15 cellular contexts compared by ENCODE assay signal in the genomic region with DNA sequence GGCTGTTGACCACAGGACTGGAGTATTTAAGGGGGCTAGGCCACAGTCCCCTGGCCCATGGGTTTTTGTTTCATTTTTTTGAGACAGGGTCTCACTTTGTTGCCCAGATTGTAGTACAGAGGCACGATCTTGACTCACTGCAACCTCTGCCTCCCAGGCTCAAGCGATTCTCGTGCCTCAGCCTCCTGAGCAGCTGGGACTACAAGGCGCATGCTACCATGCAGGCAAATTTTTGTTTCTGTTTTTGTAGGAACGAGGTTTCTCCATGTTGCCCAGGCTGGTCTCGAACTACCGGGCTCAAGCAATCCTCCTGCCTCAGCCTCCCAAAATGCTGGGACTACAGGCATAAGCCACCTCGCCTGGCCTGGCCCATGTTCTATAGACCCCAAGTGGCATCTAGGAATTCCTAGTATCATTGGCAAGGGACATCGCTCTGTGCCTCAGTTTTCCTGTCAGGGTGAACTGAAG. TPM values are rescaled to one million over a fixed set of nuclear protein-coding genes. Genes with fewer than 3 reads are reported as not detected.
A peak's percentile ranks its signal among the peaks of the same experiment; 100 is the strongest.
DNase-seq lines count a peak whose midpoint lies in the region; ATAC-seq, FAIRE-seq and TF ChIP-seq lines count a peak whose summit lies in the region.
"Had no signal": no experiment of that assay in that cellular context is flagged by ENCODE, and none has a peak within 500 bp of the region (broad histone marks: within the 10 kb centered on the region; RNA-seq: fewer than 3 reads in every experiment).

No MANE protein-coding gene starts in this region.

- no peak for FAIRE-seq in GM12878 (lab: Jason Lieb, UNC)
- FAIRE-seq: frontal cortex, G401.6, H54 had no signal

- TF ChIP-seq POLR2A in GM12878 (IDR thresholded peaks at IDR 0.05; ENCODE audit: low read depth, low read length) (no peak), testis (IDR thresholded peaks at IDR 0.05) (no peak), erythroblast (IDR thresholded peaks at IDR 0.05; ENCODE audit: low read length) (no peak)

- H3K23ac ChIP-seq in mesenchymal stem cell (ENCODE audit: low read length in 2 of 2), result no peak overlapping the region

- POLR2A ChIA-PET in SK-N-SH (lab: Yijun Ruan, JAX) (interaction anchor here (3.6 kb wide), 1 partner anchor 14 kb away, joined by 36 read pairs; a partner anchor contains a TSS), GM12878 (lab: Charles Lee) (interaction anchor here (0.6 to 1.3 kb wide), 2 partner anchors 16 to 174 kb away, joined by 4 to 5 read pairs; no protein-coding TSS in a partner anchor)

- H2BK5ac ChIP-seq in mesenchymal stem cell (ENCODE audit: low read depth, low read length, poor library complexity, severe bottlenecking), result no peak overlapping the region

- H3K79me1 ChIP-seq in mesenchymal stem cell (replicated peaks; ENCODE audit: low read length, poor library complexity, severe bottlenecking), result peaks cover 9% of the 10 kb centered on the region

- peak overlapping the region; percentile 97 for H2BK15ac ChIP-seq in mesenchymal stem cell (ENCODE audit: low read depth, poor library complexity, severe bottlenecking)

- H4K8ac ChIP-seq in mesenchymal stem cell (ENCODE audit: low read length), result peak overlapping the region; percentile 16

- no TSS peak for BruUV-seq in GM12878 (replicated peaks; lab: Mats Ljungman, UMichigan)

- H3K4ac ChIP-seq in mesenchymal stem cell (ENCODE audit: low read depth in 1 of 2, low read length in 2 of 2), result peak overlapping the region; percentile 82 to 95

- no peak for DNase-seq in SK-N-SH
- DNase-seq in GM12878 (ENCODE audit: low read depth, low spot score), result no peak
- no peak for DNase-seq in mesenchymal stem cell
- no peak for DNase-seq in testis
- no peak for DNase-seq in sciatic nerve (ENCODE audit: low spot score)
- DNase-seq in NCI-H2107 treated with DMSO at 0.1 percent for 48 hours (lab: John Stamatoyannopoulos, UW; ENCODE audit: unreplicated experiment), result no peak
- no peak for DNase-seq in erythroblast (lab: John Stamatoyannopoulos, UW)
- DNase-seq: naive thymus-derived CD4-positive, alpha-beta T cell; NCI-H1105 treated with DMSO at 0.1 percent for 48 hours had no signal

- H3K4me2 ChIP-seq in SK-N-SH (peak overlapping the region; percentile 82; the same call in 1 of the 2 replicates), GM12878 (ENCODE audit: control insufficient read depth, insufficient read depth) (peak overlapping the region; percentile 49), mesenchymal stem cell (ENCODE audit: low read length, poor library complexity, severe bottlenecking) (no peak overlapping the region)

- H2BK120ac ChIP-seq in mesenchymal stem cell (ENCODE audit: low read depth, low read length), result peak overlapping the region; percentile 83

- no peak for ATAC-seq in SK-N-SH treated with all-trans-retinoic acid at 6 μM for 48 hours
- no peak for ATAC-seq in GM12878
- ATAC-seq in sciatic nerve, result no peak
- ATAC-seq: naive thymus-derived CD4-positive, alpha-beta T cell had no signal

- H4K20me1 ChIP-seq in SK-N-SH (ENCODE audit: insufficient read depth) (no peaks in the 10 kb centered on the region), GM12878 (ENCODE audit: control insufficient read depth, insufficient read depth) (peaks cover 3% of the 10 kb centered on the region; the same call in 1 of the 2 replicates)

- 97% methylated on average over 9 of the region's 9 CpGs for WGBS in SK-N-SH (ENCODE audit: low lambda C conversion rate)
- WGBS in GM12878 (ENCODE audit: insufficient coverage, insufficient replicate concordance, low lambda C conversion rate, missing lambda C conversion rate), result 84% methylated on average over 9 of the region's 9 CpGs
- WGBS in mesenchymal stem cell, result 71% methylated on average over 9 of the region's 9 CpGs
- WGBS in testis, 2 donors, result 86 to 88% methylated on average over 9 of the region's 9 CpGs

- H3K9me2 ChIP-seq in SK-N-SH, result no peaks in the 10 kb centered on the region

- H3K4me3 ChIP-seq in SK-N-SH (ENCODE audit: low read depth in 2 of 2, low read length in 1 of 2) (no peak overlapping the region), GM12878 (no peak overlapping the region), mesenchymal stem cell (ENCODE audit: insufficient read depth in 1 of 2, low read depth in 1 of 2, low read length in 2 of 2) (no peak overlapping the region), testis (no peak overlapping the region)

- CTCF ChIA-PET in SK-N-SH (lab: Yijun Ruan, JAX), result interaction anchor here (0.6 to 13.1 kb wide), 5 partner anchors 20 to 64 kb away, joined by 3 to 682 read pairs (median 252); a partner anchor contains a TSS
- CTCF ChIA-PET in GM12878 (lab: Yijun Ruan, JAX), result interaction anchor here (1.2 to 8.3 kb wide), 5 partner anchors 17 to 64 kb away, joined by 4 to 208 read pairs (median 101); a partner anchor contains a TSS

- H3K4me1 ChIP-seq in SK-N-SH (ENCODE audit: control insufficient read depth in 1 of 2, insufficient read depth in 2 of 2, low read depth in 1 of 2, low read length in 1 of 2), result peaks cover 36 to 48% of the 10 kb centered on the region in 2 experiments; a peak in 3 of 4 replicates
- H3K4me1 ChIP-seq in GM12878 (ENCODE audit: control insufficient read depth, insufficient read depth, low read length), result peaks cover 68% of the 10 kb centered on the region
- peaks cover 58% of the 10 kb centered on the region for H3K4me1 ChIP-seq in mesenchymal stem cell (ENCODE audit: control insufficient read depth, insufficient read depth, low read depth, low read length)
- H3K4me1 ChIP-seq in testis, result peaks cover 81% of the 10 kb centered on the region

- peak overlapping the region in 1 of 2 experiments; percentile 87; a peak in 1 of 4 replicates for H3K27ac ChIP-seq in SK-N-SH (ENCODE audit: low read depth in 2 of 2, low read length in 1 of 2)
- peak overlapping the region; percentile 90 for H3K27ac ChIP-seq in GM12878 (ENCODE audit: control insufficient read depth, insufficient read depth)
- H3K27ac ChIP-seq in mesenchymal stem cell (ENCODE audit: low read length, poor library complexity, severe bottlenecking), result peak overlapping the region; percentile 90
- peak overlapping the region; percentile 68 to 69 for H3K27ac ChIP-seq in testis
- H3K27ac ChIP-seq: 22Rv1 had no signal

- peak overlapping the region; percentile 49 to 65 for H3K18ac ChIP-seq in mesenchymal stem cell (ENCODE audit: low read depth in 1 of 2, low read length in 2 of 2)

- no peaks in the 10 kb centered on the region for H3K79me2 ChIP-seq in SK-N-SH (ENCODE audit: insufficient read depth)
- peaks cover 23% of the 10 kb centered on the region for H3K79me2 ChIP-seq in GM12878 (ENCODE audit: control insufficient read depth, insufficient read depth, low read length)

- H2AK5ac ChIP-seq in mesenchymal stem cell (ENCODE audit: low read length, severe bottlenecking), result peak overlapping the region; percentile 15

- H3K36me3 ChIP-seq in SK-N-SH (replicated peaks in 1 of 2; ENCODE audit: control insufficient read depth in 1 of 2, insufficient read depth in 2 of 2, low read length in 1 of 2) (no peaks in the 10 kb centered on the region), GM12878 (ENCODE audit: control insufficient read depth in 2 of 2, insufficient read depth in 2 of 2, low read length in 1 of 2) (no peaks in the 10 kb centered on the region), mesenchymal stem cell (ENCODE audit: control insufficient read depth in 1 of 2, insufficient read depth in 2 of 2, low read depth in 1 of 2, low read length in 2 of 2) (peaks cover 0 to 2% of the 10 kb centered on the region in 2 experiments), testis (ENCODE audit: low read depth, missing control alignments) (no peaks in the 10 kb centered on the region)

- SMC1A ChIA-PET in GM12878 (lab: Charles Lee; ENCODE audit: uncharacterized antibody, unreplicated experiment), result interaction anchor here (0.9 to 1.9 kb wide), 2 partner anchors 14 to 16 kb away, joined by 3 to 6 read pairs; no protein-coding TSS in a partner anchor

- peak overlapping the region; percentile 77 for H4K91ac ChIP-seq in mesenchymal stem cell (ENCODE audit: low read length)

- no peak for TF ChIP-seq CTCF in SK-N-SH (IDR thresholded peaks at IDR 0.05)
- TF ChIP-seq CTCF in GM12878 (IDR thresholded peaks at IDR 0.05 in 2 of 3, conservative IDR thresholded peaks at IDR 0.05 in 1 of 3; ENCODE audit: control insufficient read depth in 2 of 3, extremely low read depth in 1 of 3, insufficient read depth in 1 of 3, low read depth in 3 of 3, low read length in 3 of 3), result no peak
- no peak for TF ChIP-seq CTCF in testis (IDR thresholded peaks at IDR 0.05)

- H3K27me3 ChIP-seq in SK-N-SH (ENCODE audit: insufficient read depth) (no peaks in the 10 kb centered on the region), GM12878 (replicated peaks in 1 of 2; ENCODE audit: control insufficient read depth in 2 of 2, insufficient read depth in 2 of 2, low read length in 1 of 2) (no peaks in the 10 kb centered on the region), mesenchymal stem cell (ENCODE audit: control insufficient read depth in 1 of 2, insufficient read depth in 1 of 2, low read length in 2 of 2) (peaks cover 0 to 8% of the 10 kb centered on the region in 2 experiments), testis (no peaks in the 10 kb centered on the region)

- no peak overlapping the region for H3K14ac ChIP-seq in mesenchymal stem cell (ENCODE audit: low read length in 2 of 2)

- in situ Hi-C loops in GM12878 (cut with MboI), result no loop called here

- H3K9ac ChIP-seq in SK-N-SH, result no peak overlapping the region
- H3K9ac ChIP-seq in GM12878 (ENCODE audit: control insufficient read depth, insufficient read depth, low read length), result no peak overlapping the region
- H3K9ac ChIP-seq in mesenchymal stem cell (ENCODE audit: low read length), result no peak overlapping the region

- intact Hi-C loops in GM12878 (cut with micrococcal nuclease; ENCODE audit: unreplicated experiment), result loop anchor here (10.0 kb wide), 1 partner anchor 62 kb away; a partner anchor contains a TSS
- intact Hi-C loops in testis (cut with DNase I; ENCODE audit: low total_unique reads), result no loop called here
- intact Hi-C loops in sciatic nerve (cut with DNase I), result no loop called here

- H2BK12ac ChIP-seq in mesenchymal stem cell (ENCODE audit: low read length in 2 of 2), result peak overlapping the region; percentile 26 to 60

- TF ChIP-seq RAD21 in SK-N-SH (IDR thresholded peaks at IDR 0.05; ENCODE audit: low read length) (no peak), GM12878 (IDR thresholded peaks at IDR 0.05; ENCODE audit: insufficient read depth, low read depth, low read length) (no peak)

- peaks cover 21% of the 10 kb centered on the region for H3F3A ChIP-seq in SK-N-SH (replicated peaks; ENCODE audit: insufficient read depth)

- TF ChIP-seq EP300 in SK-N-SH (IDR thresholded peaks at IDR 0.05; ENCODE audit: borderline replicate concordance in 1 of 2, low read depth in 1 of 2, low read length in 1 of 2), result no peak
- no peak for TF ChIP-seq EP300 in GM12878 (IDR thresholded peaks at IDR 0.05; ENCODE audit: borderline replicate concordance in 1 of 2, control insufficient read depth in 1 of 2, low read depth in 2 of 2, low read length in 2 of 2)

- H2AFZ ChIP-seq in SK-N-SH (ENCODE audit: low read depth) (peak overlapping the region; percentile 30; the same call in 1 of the 2 replicates), GM12878 (ENCODE audit: control insufficient read depth, low read depth, low read length) (no peak overlapping the region), mesenchymal stem cell (ENCODE audit: low read depth, low read length) (no peak overlapping the region)

- RAD21 ChIA-PET in GM12878 (lab: Charles Lee; ENCODE audit: unreplicated experiment), result interaction anchor here (3.6 to 3.7 kb wide), 2 partner anchors 27 to 35 kb away, joined by 20 to 22 read pairs; no protein-coding TSS in a partner anchor

- no peaks in the 10 kb centered on the region for H3K9me3 ChIP-seq in SK-N-SH
- H3K9me3 ChIP-seq in GM12878 (replicated peaks; ENCODE audit: control insufficient read depth, insufficient read depth, low read length), result no peaks in the 10 kb centered on the region
- no peaks in the 10 kb centered on the region for H3K9me3 ChIP-seq in mesenchymal stem cell (ENCODE audit: control insufficient read depth, low read length)
- H3K9me3 ChIP-seq in testis, result no peaks in the 10 kb centered on the region

RNA-seq across cellular contexts. Expression of a gene that starts 14.6 kb away (rescaled TPM):
- polyA plus RNA-seq in SK-N-SH (2012; rRNA removed), result 12.6 and 15.8 TPM in 2 replicates
- 10.5 and 12.5 TPM in 2 replicates for polyA plus RNA-seq in SK-N-SH (2012; cell fraction: cytosol; rRNA removed)
- 28.7 and 40.4 TPM in 2 replicates for polyA plus RNA-seq in SK-N-SH (2012; cell fraction: nucleus; rRNA removed)
- total RNA-seq in GM12878 (2013; cell fraction: nucleolus; rRNA removed), result 0.17 and 0.24 TPM in 2 replicates
- under 0.01 and 0.05 TPM in 2 replicates for total RNA-seq in GM12878 (2014; rRNA removed)
- total RNA-seq in GM12878 (2014; rRNA removed; fragmentation: Illumina TruSeq; extraction: Trizol), result under 0.01 and 0.05 TPM in 2 replicates
- total RNA-seq in GM12878 (2021), result 0.15 and 0.21 TPM in 2 replicates
- not detected for polyA plus RNA-seq in GM12878 (2011; ENCODE audit: low read depth)
- polyA plus RNA-seq in GM12878 (2011; rRNA removed), result not detected in 2 replicates
- not detected in 2 replicates for polyA plus RNA-seq in GM12878 (2011; cell fraction: cytosol; rRNA removed)
- polyA plus RNA-seq in GM12878 (2011; cell fraction: nucleus; rRNA removed), result not detected in 2 replicates
- polyA plus RNA-seq in GM12878 (2012), result 0.03 and 0.04 TPM in 2 replicates
- 0.01 TPM in 1 of 2 replicates, not detected in the other for polyA plus RNA-seq in GM12878 (2014; fragmentation: Illumina TruSeq; extraction: Trizol)
- not detected for polyA plus RNA-seq in GM12878 (2014; fragmentation: Nextera tagmentation; extraction: Ambion mirVana)
- polyA plus RNA-seq in GM12878 (2014; rRNA removed), result 0.01 and 0.04 TPM in 2 replicates
- polyA plus RNA-seq in GM12878 (2016; fragmentation: Nextera tagmentation; extraction: Ambion mirVana), result under 1 TPM in 1 of 2 experiments, not detected in 1; 0.03 TPM
- polyA minus RNA-seq in GM12878 (2011; rRNA and poly(A)+ RNA removed), result 0.05 TPM in 1 of 2 replicates, not detected in the other
- not detected in 2 replicates for polyA minus RNA-seq in GM12878 (2011; cell fraction: cytosol; rRNA and poly(A)+ RNA removed)
- polyA minus RNA-seq in GM12878 (2011; cell fraction: nucleus; rRNA and poly(A)+ RNA removed), result not detected in 2 replicates
- polyA plus RNA-seq in mesenchymal stem cell (2013, experiment 1 of 2), result 49.2 TPM
- polyA plus RNA-seq in mesenchymal stem cell (2013, experiment 2 of 2), result 45.3 TPM
- 10 to 100 TPM; 17.6 to 27.7 TPM for total RNA-seq in testis
- 20.7 TPM for polyA plus RNA-seq in testis (ENCODE audit: insufficient read depth, low read depth, low replicate concordance)
- 126 TPM for total RNA-seq in sciatic nerve
- polyA plus RNA-seq: naive thymus-derived CD4-positive, alpha-beta T cell had no signal

RNA-seq across cellular contexts. Expression of a gene that starts 20.7 kb away (rescaled TPM):
- 0.13 and 0.25 TPM in 2 replicates for polyA plus RNA-seq in SK-N-SH (2012; rRNA removed)
- 0.08 and 0.25 TPM in 2 replicates for polyA plus RNA-seq in SK-N-SH (2012; cell fraction: cytosol; rRNA removed)
- 0.10 and 0.20 TPM in 2 replicates for polyA plus RNA-seq in SK-N-SH (2012; cell fraction: nucleus; rRNA removed)
- 0.40 and 0.44 TPM in 2 replicates for total RNA-seq in GM12878 (2013; cell fraction: nucleolus; rRNA removed)
- 0.11 and 0.40 TPM in 2 replicates for total RNA-seq in GM12878 (2014; rRNA removed)
- total RNA-seq in GM12878 (2014; rRNA removed; fragmentation: Illumina TruSeq; extraction: Trizol), result 0.09 TPM in 1 of 2 replicates, not detected in the other
- 0.18 and 0.24 TPM in 2 replicates for total RNA-seq in GM12878 (2021)
- 0.16 TPM for polyA plus RNA-seq in GM12878 (2011; ENCODE audit: low read depth)
- polyA plus RNA-seq in GM12878 (2011; rRNA removed), result 0.04 and 0.10 TPM in 2 replicates
- 0.22 and 0.27 TPM in 2 replicates for polyA plus RNA-seq in GM12878 (2011; cell fraction: cytosol; rRNA removed)
- polyA plus RNA-seq in GM12878 (2011; cell fraction: nucleus; rRNA removed), result 0.31 and 0.47 TPM in 2 replicates
- polyA plus RNA-seq in GM12878 (2012), result 0.26 and 0.31 TPM in 2 replicates
- 0.12 and 0.17 TPM in 2 replicates for polyA plus RNA-seq in GM12878 (2014; fragmentation: Illumina TruSeq; extraction: Trizol)
- polyA plus RNA-seq in GM12878 (2014; fragmentation: Nextera tagmentation; extraction: Ambion mirVana), result under 1 TPM; 0.05 to 0.06 TPM
- 0.23 and 0.25 TPM in 2 replicates for polyA plus RNA-seq in GM12878 (2014; rRNA removed)
- 1 to 10 TPM in 1 of 2 experiments, under 1 TPM in 1; 0.75 to 1.3 TPM for polyA plus RNA-seq in GM12878 (2016; fragmentation: Nextera tagmentation; extraction: Ambion mirVana)
- polyA minus RNA-seq in GM12878 (2011; rRNA and poly(A)+ RNA removed), result 0.15 TPM in 1 of 2 replicates, not detected in the other
- not detected in 2 replicates for polyA minus RNA-seq in GM12878 (2011; cell fraction: cytosol; rRNA and poly(A)+ RNA removed)
- polyA minus RNA-seq in GM12878 (2011; cell fraction: nucleus; rRNA and poly(A)+ RNA removed), result not detected in 2 replicates
- polyA plus RNA-seq in mesenchymal stem cell (2013, experiment 1 of 2), result 0.33 TPM
- 0.23 TPM for polyA plus RNA-seq in mesenchymal stem cell (2013, experiment 2 of 2)
- 1 to 10 TPM; 8.8 to 9.7 TPM for total RNA-seq in testis
- 3.3 TPM for polyA plus RNA-seq in testis (ENCODE audit: insufficient read depth, low read depth, low replicate concordance)
- 0.27 TPM for total RNA-seq in sciatic nerve
- total RNA-seq: naive thymus-derived CD4-positive, alpha-beta T cell had no signal
- polyA plus RNA-seq: naive thymus-derived CD4-positive, alpha-beta T cell had no signal

RNA-seq across cellular contexts. Expression of a gene that starts 42.8 kb away (rescaled TPM):
- polyA plus RNA-seq in SK-N-SH (2012; rRNA removed) (13.3 and 42.1 TPM in 2 replicates), GM12878 (2011; rRNA removed) (0.22 TPM in 1 of 2 replicates, not detected in the other), GM12878 (2014; fragmentation: Illumina TruSeq; extraction: Trizol) (1.1 and 3.6 TPM in 2 replicates), GM12878 (2014; fragmentation: Nextera tagmentation; extraction: Ambion mirVana) (under 1 TPM; 0.21 to 0.31 TPM), GM12878 (2014; rRNA removed) (0.41 and 1.0 TPM in 2 replicates), GM12878 (2016; fragmentation: Nextera tagmentation; extraction: Ambion mirVana) (under 1 TPM; 0.25 to 0.42 TPM), testis (ENCODE audit: insufficient read depth, low read depth, low replicate concordance) (21.0 TPM)
- 27.0 TPM in 2 replicates for polyA plus RNA-seq in SK-N-SH (2012; cell fraction: cytosol; rRNA removed)
- polyA plus RNA-seq in SK-N-SH (2012; cell fraction: nucleus; rRNA removed), result 21.2 and 48.9 TPM in 2 replicates
- not detected in 2 replicates for total RNA-seq in GM12878 (2013; cell fraction: nucleolus; rRNA removed)
- total RNA-seq in GM12878 (2014; rRNA removed) (0.56 TPM in 1 of 2 replicates, not detected in the other), GM12878 (2014; rRNA removed; fragmentation: Illumina TruSeq; extraction: Trizol) (0.40 and 0.83 TPM in 2 replicates), GM12878 (2021) (1.2 and 1.3 TPM in 2 replicates), testis (1 to 10 TPM; 2.1 to 6.8 TPM), sciatic nerve (40.0 TPM)
- 0.55 TPM for polyA plus RNA-seq in GM12878 (2011; ENCODE audit: low read depth)
- 0.10 and 0.37 TPM in 2 replicates for polyA plus RNA-seq in GM12878 (2011; cell fraction: cytosol; rRNA removed)
- 0.90 and 3.1 TPM in 2 replicates for polyA plus RNA-seq in GM12878 (2011; cell fraction: nucleus; rRNA removed)
- 0.46 and 0.73 TPM in 2 replicates for polyA plus RNA-seq in GM12878 (2012)
- not detected in 2 replicates for polyA minus RNA-seq in GM12878 (2011; rRNA and poly(A)+ RNA removed)
- polyA minus RNA-seq in GM12878 (2011; cell fraction: cytosol; rRNA and poly(A)+ RNA removed), result not detected in 2 replicates
- polyA minus RNA-seq in GM12878 (2011; cell fraction: nucleus; rRNA and poly(A)+ RNA removed), result not detected in 2 replicates
- 42.6 TPM for polyA plus RNA-seq in mesenchymal stem cell (2013, experiment 1 of 2)
- 41.2 TPM for polyA plus RNA-seq in mesenchymal stem cell (2013, experiment 2 of 2)

RNA-seq across cellular contexts. Expression of a gene that starts 43.4 kb away (rescaled TPM):
- polyA plus RNA-seq in SK-N-SH (2012; rRNA removed) (0.10 and 0.20 TPM in 2 replicates), GM12878 (2011; rRNA removed) (not detected in 2 replicates), GM12878 (2014; fragmentation: Illumina TruSeq; extraction: Trizol) (not detected in 2 replicates), GM12878 (2014; fragmentation: Nextera tagmentation; extraction: Ambion mirVana) (not detected), GM12878 (2014; rRNA removed) (0.15 TPM in 1 of 2 replicates, not detected in the other), GM12878 (2016; fragmentation: Nextera tagmentation; extraction: Ambion mirVana) (under 1 TPM in 1 of 2 experiments, not detected in 1; 0.24 TPM), testis (ENCODE audit: insufficient read depth, low read depth, low replicate concordance) (1.5 TPM)
- polyA plus RNA-seq in SK-N-SH (2012; cell fraction: cytosol; rRNA removed), result not detected in 2 replicates
- polyA plus RNA-seq in SK-N-SH (2012; cell fraction: nucleus; rRNA removed), result 0.98 and 1.1 TPM in 2 replicates
- not detected in 2 replicates for total RNA-seq in GM12878 (2013; cell fraction: nucleolus; rRNA removed)
- total RNA-seq in GM12878 (2014; rRNA removed) (not detected in 2 replicates), GM12878 (2014; rRNA removed; fragmentation: Illumina TruSeq; extraction: Trizol) (not detected in 2 replicates), GM12878 (2021) (not detected in 2 replicates), testis (1 to 10 TPM; 5.5 to 6.0 TPM), sciatic nerve (5.5 TPM)
- not detected for polyA plus RNA-seq in GM12878 (2011; ENCODE audit: low read depth)
- 0.07 and 0.12 TPM in 2 replicates for polyA plus RNA-seq in GM12878 (2011; cell fraction: cytosol; rRNA removed)
- polyA plus RNA-seq in GM12878 (2011; cell fraction: nucleus; rRNA removed), result 0.79 and 1.1 TPM in 2 replicates
- 0.11 TPM in 1 of 2 replicates, not detected in the other for polyA plus RNA-seq in GM12878 (2012)
- not detected in 2 replicates for polyA minus RNA-seq in GM12878 (2011; rRNA and poly(A)+ RNA removed)
- polyA minus RNA-seq in GM12878 (2011; cell fraction: cytosol; rRNA and poly(A)+ RNA removed), result not detected in 2 replicates
- polyA minus RNA-seq in GM12878 (2011; cell fraction: nucleus; rRNA and poly(A)+ RNA removed), result not detected in 2 replicates
- 0.07 TPM for polyA plus RNA-seq in mesenchymal stem cell (2013, experiment 1 of 2)
- 0.07 TPM for polyA plus RNA-seq in mesenchymal stem cell (2013, experiment 2 of 2)
- total RNA-seq: naive thymus-derived CD4-positive, alpha-beta T cell; SK-MEL-5 had no signal
- polyA plus RNA-seq: naive thymus-derived CD4-positive, alpha-beta T cell had no signal

Comparison
In these comparisons a context has a peak if more than half of its experiments do, and no peak if none do; other contexts are left out.
1. RNA of a gene that starts 14.6 kb away (total RNA-seq): 126 TPM in sciatic nerve (single experiment) and 17.6 to 27.7 TPM in testis; under 0.01 to 0.24 TPM in GM12878; every median in the first group is over 10 times any median in the second.